In the genomic region with DNA sequence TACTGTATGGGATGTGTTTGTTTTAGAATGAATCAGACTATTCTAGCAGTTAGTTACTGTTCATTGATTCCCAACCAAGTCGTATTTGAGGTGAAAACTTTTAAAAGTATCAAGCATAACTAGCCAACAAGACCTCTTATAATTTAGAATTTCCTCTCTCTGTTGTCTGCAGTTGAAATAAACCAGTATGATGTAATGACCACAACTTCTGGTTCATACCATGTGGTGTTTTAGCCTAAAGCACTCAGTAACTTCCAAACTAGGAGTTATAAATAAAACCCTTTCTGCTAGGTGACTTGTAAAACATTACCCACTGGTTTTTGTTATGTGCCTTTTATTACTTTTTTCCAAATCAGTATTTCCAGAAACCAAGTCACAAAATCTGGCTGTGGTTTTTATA, we compare ENCODE assay signal across 14 cellular contexts. TPM values are rescaled to one million over a fixed set of nuclear protein-coding genes. Genes with fewer than 3 reads are reported as not detected.
DNase-seq lines count a peak whose midpoint lies in the region; ATAC-seq and TF ChIP-seq lines count a peak whose summit lies in the region.
"Had no signal": no experiment of that assay in that cellular context is flagged by ENCODE, and none has a peak within 500 bp of the region (broad histone marks: within the 10 kb centered on the region; RNA-seq: fewer than 3 reads in every experiment).

No MANE protein-coding gene starts in this region.

- no peak overlapping the region for H3K4me3 Mint-ChIP-seq in activated CD8-positive, alpha-beta T cell treated with anti-CD3 and anti-CD28 coated beads, Interleukin-2, amount 10 ng/mL, durations not matched to agents 7 days and 5 days
- H3K4me3 Mint-ChIP-seq in CD14-positive monocyte = no peak overlapping the region

- peak; percentile 84 for ATAC-seq in GM21786 (IDR thresholded peaks at IDR 0.05; ENCODE audit: unreplicated experiment)
- ATAC-seq in activated CD8-positive, alpha-beta T cell treated with anti-CD3 and anti-CD28 coated beads, Interleukin-2, amount 10 ng/mL, durations not matched to agents 7 days and 5 days = no peak
- ATAC-seq: lower lobe of right lung had no signal

- H3K4me3 ChIP-seq in trophoblast cell (ENCODE audit: low read depth, low read length) = no peak overlapping the region
- H3K4me3 ChIP-seq: lower lobe of right lung had no signal

- H3K18ac ChIP-seq in trophoblast cell (ENCODE audit: low read length) = no peak overlapping the region

- H3K4me1 ChIP-seq in trophoblast cell (ENCODE audit: control insufficient read depth in 1 of 2, insufficient read depth in 2 of 2, low read length in 2 of 2) = no peaks in the 10 kb centered on the region
- H3K4me1 ChIP-seq: lower lobe of right lung had no signal

- H3K14ac ChIP-seq in trophoblast cell (ENCODE audit: low read length) = no peak overlapping the region

- peaks cover 7% of the 10 kb centered on the region for H3K27me3 Mint-ChIP-seq in activated CD8-positive, alpha-beta T cell treated with anti-CD3 and anti-CD28 coated beads, Interleukin-2, amount 10 ng/mL, durations not matched to agents 7 days and 5 days (ENCODE audit: low read depth)
- no peaks in the 10 kb centered on the region for H3K27me3 Mint-ChIP-seq in CD14-positive monocyte (ENCODE audit: low read depth in 3 of 3)

- no peak overlapping the region for H2BK5ac ChIP-seq in trophoblast cell (ENCODE audit: low read depth, low read length, poor library complexity)

- H2AFZ ChIP-seq in trophoblast cell (ENCODE audit: insufficient read depth, low read length, poor library complexity) = no peak overlapping the region

- TF ChIP-seq CTCF in CD14-positive monocyte (IDR thresholded peaks at IDR 0.05) (no peak), GM10248 (IDR thresholded peaks at IDR 0.05; ENCODE audit: control extremely low read depth, extremely low read depth, low read depth, missing control alignments) (no peak)

- no peaks in the 10 kb centered on the region for H3K27me3 ChIP-seq in trophoblast cell (ENCODE audit: insufficient read depth, low read length)

- H3K36me3 ChIP-seq in trophoblast cell (ENCODE audit: control insufficient read depth in 1 of 2, insufficient read depth in 2 of 2, low read length in 2 of 2) = peaks cover 0 to 4% of the 10 kb centered on the region in 2 experiments
- H3K36me3 ChIP-seq: lower lobe of right lung had no signal

- H3K79me2 ChIP-seq in trophoblast cell (ENCODE audit: control insufficient read depth, insufficient read depth, low read length, poor library complexity) = no peaks in the 10 kb centered on the region

- H3K4ac ChIP-seq in trophoblast cell (ENCODE audit: low read depth, low read length) = no peak overlapping the region

- H4K8ac ChIP-seq in trophoblast cell (ENCODE audit: low read depth, low read length) = no peak overlapping the region

- no peak overlapping the region for H3K9ac ChIP-seq in trophoblast cell (ENCODE audit: low read length)

- CTCF ChIA-PET in activated CD8-positive, alpha-beta T cell treated with anti-CD3 and anti-CD28 coated beads, Interleukin-2, amount 10 ng/mL, durations not matched to agents 7 days and 5 days (lab: Charles Lee) = no interaction called here
- CTCF ChIA-PET in GM10248 (lab: Yijun Ruan, JAX) = interaction anchor here (2.0 kb wide), 1 partner anchor 9 kb away, joined by 6 read pairs; no protein-coding TSS in a partner anchor

- intact Hi-C loops in CD14-positive monocyte (cut with micrococcal nuclease) = no loop called here

- no peak overlapping the region for H2BK12ac ChIP-seq in trophoblast cell (ENCODE audit: low read length)

- H3K79me1 ChIP-seq in trophoblast cell (ENCODE audit: low read length) = no peaks in the 10 kb centered on the region

- H3K4me2 ChIP-seq in trophoblast cell (ENCODE audit: low read length) = no peak overlapping the region

- POLR2A ChIA-PET in activated CD8-positive, alpha-beta T cell treated with anti-CD3 and anti-CD28 coated beads, Interleukin-2, amount 10 ng/mL, durations not matched to agents 7 days and 5 days (lab: Charles Lee) = no interaction called here
- POLR2A ChIA-PET in GM10248 (lab: Yijun Ruan, JAX) = no interaction called here

- DNase-seq in EL (peak; percentile 62), LHCN-M2 (ENCODE audit: low read depth) (peak; percentile 5), fibroblast of peridontal ligament (ENCODE audit: extremely low read depth) (peak; percentile 73), CD14-positive monocyte (ENCODE audit: low spot score) (no peak), GM10248 (ENCODE audit: extremely low spot score) (no peak), trophoblast cell (no peak)
- no peak for DNase-seq in activated CD8-positive, alpha-beta T cell treated with anti-CD3 and anti-CD28 coated beads, Interleukin-2, amount 10 ng/mL, durations not matched to agents 7 days and 5 days
- DNase-seq: activated effector memory CD4-positive, alpha-beta T cell treated with Interleukin-2 at 50 U/mL for 16 hours; erythroblast; lower lobe of right lung; NCI-H345; retina had no signal

- H3K27ac Mint-ChIP-seq in activated CD8-positive, alpha-beta T cell treated with anti-CD3 and anti-CD28 coated beads, Interleukin-2, amount 10 ng/mL, durations not matched to agents 7 days and 5 days = no peak overlapping the region
- no peak overlapping the region for H3K27ac Mint-ChIP-seq in CD14-positive monocyte

- no peak overlapping the region for H4K12ac ChIP-seq in trophoblast cell (ENCODE audit: low read depth, low read length)

- H3K4me1 Mint-ChIP-seq in activated CD8-positive, alpha-beta T cell treated with anti-CD3 and anti-CD28 coated beads, Interleukin-2, amount 10 ng/mL, durations not matched to agents 7 days and 5 days (ENCODE audit: low read depth) = no peaks in the 10 kb centered on the region
- H3K4me1 Mint-ChIP-seq in CD14-positive monocyte = peaks cover 15% of the 10 kb centered on the region

- no peak overlapping the region for H4K91ac ChIP-seq in trophoblast cell (ENCODE audit: low read depth, low read length)

- no peak overlapping the region for H3K23ac ChIP-seq in trophoblast cell (ENCODE audit: low read length)

- WGBS in trophoblast cell (ENCODE audit: extremely low coverage, insufficient coverage, insufficient read length) = no CpG with 5 or more reads among the region's 1 CpG

- H2BK120ac ChIP-seq in trophoblast cell (ENCODE audit: insufficient read depth, low read length, poor library complexity) = no peak overlapping the region

- no peaks in the 10 kb centered on the region for H3K36me3 Mint-ChIP-seq in activated CD8-positive, alpha-beta T cell treated with anti-CD3 and anti-CD28 coated beads, Interleukin-2, amount 10 ng/mL, durations not matched to agents 7 days and 5 days (ENCODE audit: low read depth)
- no peaks in the 10 kb centered on the region for H3K36me3 Mint-ChIP-seq in CD14-positive monocyte

- no peaks in the 10 kb centered on the region for H3K9me3 Mint-ChIP-seq in activated CD8-positive, alpha-beta T cell treated with anti-CD3 and anti-CD28 coated beads, Interleukin-2, amount 10 ng/mL, durations not matched to agents 7 days and 5 days (ENCODE audit: insufficient read depth)
- peaks cover 0 to 2% (median 0%) of the 10 kb centered on the region in 7 donors for H3K9me3 Mint-ChIP-seq in CD14-positive monocyte

- no peak overlapping the region for H2AK5ac ChIP-seq in trophoblast cell (ENCODE audit: low read length)

- no peak overlapping the region for H3K27ac ChIP-seq in trophoblast cell (ENCODE audit: low read depth, low read length)
- H3K27ac ChIP-seq: lower lobe of right lung had no signal

- no peaks in the 10 kb centered on the region for H3K9me3 ChIP-seq in trophoblast cell (ENCODE audit: insufficient read depth, low read depth, low read length)
- H3K9me3 ChIP-seq: lower lobe of right lung had no signal

RNA-seq across cellular contexts. Expression of a gene that starts 19.8 kb away (rescaled TPM):
- total RNA-seq in LHCN-M2 (2014; rRNA removed) = not detected in 2 replicates
- polyA plus RNA-seq in LHCN-M2 (2012) = not detected
- total RNA-seq in activated CD8-positive, alpha-beta T cell treated with anti-CD3 and anti-CD28 coated beads, Interleukin-2, amount 10 ng/mL, durations not matched to agents 7 days and 5 days = not detected
- 1 to 10 TPM; 2.7 to 3.0 TPM for polyA plus RNA-seq in CD14-positive monocyte
- not detected in 2 replicates for polyA plus RNA-seq in trophoblast cell (2013)
- total RNA-seq: HT-29 had no signal

RNA-seq across cellular contexts. Expression of a gene that starts 56.5 kb away (rescaled TPM):
- total RNA-seq in LHCN-M2 (2014; rRNA removed) = under 0.01 and 0.32 TPM in 2 replicates
- 0.01 TPM for polyA plus RNA-seq in LHCN-M2 (2012)
- not detected for total RNA-seq in activated CD8-positive, alpha-beta T cell treated with anti-CD3 and anti-CD28 coated beads, Interleukin-2, amount 10 ng/mL, durations not matched to agents 7 days and 5 days
- polyA plus RNA-seq in CD14-positive monocyte = under 1 TPM in 1 of 2 donors, not detected in 1; 0.05 TPM
- polyA plus RNA-seq in trophoblast cell (2013) = 0.07 and 0.08 TPM in 2 replicates

Comparison
In these comparisons a context has a peak if more than half of its experiments do, and no peak if none do; other contexts are left out.
1. DNase-seq: peak in EL (single experiment), LHCN-M2 (single experiment) and fibroblast of peridontal ligament (single experiment); none in activated CD8-positive, alpha-beta T cell treated with anti-CD3 and anti-CD28 coated beads, Interleukin-2, amount 10 ng/mL, durations not matched to agents 7 days and 5 days (single experiment), CD14-positive monocyte (single experiment), GM10248 (single experiment) and trophoblast cell (0 of 2).